In genomic region chr19:11378319-11379189, GRCh38 we compare ENCODE assay signal across 8 cellular contexts. TPM values are rescaled to one million over a fixed set of nuclear protein-coding genes. Genes with fewer than 3 reads are reported as not detected.
DNase-seq lines count a peak whose midpoint lies in the region; ATAC-seq and TF ChIP-seq lines count a peak whose summit lies in the region.

No MANE protein-coding gene starts in this region.

- ATAC-seq in GM21619 (IDR thresholded peaks at IDR 0.05; ENCODE audit: unreplicated experiment) = no peak

- no peaks in the 10 kb centered on the region for H3K9me3 Mint-ChIP-seq in activated T-cell treated with anti-CD3 and anti-CD28 coated beads, Interleukin-2, amount 50 U/mL, for 24 hours

- no peak overlapping the region for H3K4me3 ChIP-seq in transverse colon

- TF ChIP-seq POLR2A in transverse colon (IDR thresholded peaks at IDR 0.05) = no peak

- no peaks in the 10 kb centered on the region for H3K9me3 ChIP-seq in transverse colon

- H3K4me1 Mint-ChIP-seq in activated T-cell treated with anti-CD3 and anti-CD28 coated beads, Interleukin-2, amount 50 U/mL, for 24 hours (ENCODE audit: low read depth) = peaks cover 47% of the 10 kb centered on the region

- H3K4me3 Mint-ChIP-seq in activated T-cell treated with anti-CD3 and anti-CD28 coated beads, Interleukin-2, amount 50 U/mL, for 24 hours = no peak overlapping the region

- peaks cover 24% of the 10 kb centered on the region for H3K36me3 Mint-ChIP-seq in activated T-cell treated with anti-CD3 and anti-CD28 coated beads, Interleukin-2, amount 50 U/mL, for 24 hours (ENCODE audit: low read depth)

- peaks cover 34 to 69% (median 59%) of the 10 kb centered on the region in 4 donors for H3K4me1 ChIP-seq in transverse colon

- peak overlapping the region; percentile 47 to 97 (median 72) for H3K27ac ChIP-seq in transverse colon

- TF ChIP-seq EP300 in transverse colon (IDR thresholded peaks at IDR 0.05; ENCODE audit: low read depth) = no peak

- TF ChIP-seq CTCF in transverse colon (IDR thresholded peaks at IDR 0.05) = peak; percentile 33 to 49 (median 45)

- WGBS in transverse colon (ENCODE audit: low coverage in 1 of 2), 2 donors = 54% methylated on average over 8 of the region's 8 CpGs; no CpG with 5 or more reads in 1 of the 2 donors

- no peaks in the 10 kb centered on the region for H3K36me3 ChIP-seq in transverse colon

- DNase-seq in activated T-cell treated with anti-CD3 and anti-CD28 coated beads, Interleukin-2, amount 50 U/mL, for 24 hours = peak; percentile 37
- DNase-seq in activated T-cell treated with anti-CD3 and anti-CD28 coated beads, Interleukin-2, amount 50 U/mL, for 1 hour = no peak
- peak; percentile 10 for DNase-seq in NCI-H1092 treated with DMSO at 0.1 percent for 48 hours (lab: John Stamatoyannopoulos, UW)
- peak in 31 of 56 donors; percentile 5 to 66 (median 26) for DNase-seq in amygdala (lab: John Stamatoyannopoulos, UW)
- DNase-seq in iris pigment epithelial cell (ENCODE audit: low read depth) = peak; percentile 75
- peak; percentile 39 for DNase-seq in transverse colon
- no peak for DNase-seq in posterior vena cava (ENCODE audit: low spot score)

- H3K27me3 Mint-ChIP-seq in activated T-cell treated with anti-CD3 and anti-CD28 coated beads, Interleukin-2, amount 50 U/mL, for 24 hours = peaks cover 14% of the 10 kb centered on the region

- H3K27ac Mint-ChIP-seq in activated T-cell treated with anti-CD3 and anti-CD28 coated beads, Interleukin-2, amount 50 U/mL, for 24 hours = peak overlapping the region; percentile 72

- intact Hi-C loops in transverse colon (cut with DNase I; ENCODE audit: low total_unique reads) (no loop called here), posterior vena cava (cut with DNase I) (no loop called here)

- in situ Hi-C loops in transverse colon (cut with MboI; ENCODE audit: low pct_ligation_motif_present in 1 of 4, low pct_unique_long_range_greater_than_20kb in 1 of 4, low sequenced_read_pairs in 3 of 4) = loop anchor here in 2 of 4 donors (10.0 to 25.0 kb wide), 2 partner anchors 56 to 109 kb away; partner anchors contain the start of genes ELAVL3 (in 1 of the 2), ODAD3 (in 1 of the 2) and PRKCSH (in 1 of the 2)

- peaks cover 12% of the 10 kb centered on the region for H3K27me3 ChIP-seq in transverse colon

RNA-seq across cellular contexts. Expression of gene SWSAP1, which starts 4.1 kb away (rescaled TPM):
- total RNA-seq in transverse colon (10 to 100 TPM in 1 of 4 donors, 1 to 10 TPM in 3; 2.1 to 11.1 (median 2.6) TPM), posterior vena cava (1 to 10 TPM; 1.2 to 1.8 TPM)

RNA-seq across cellular contexts. Expression of gene EPOR, which starts 5.6 kb away (rescaled TPM):
- total RNA-seq in transverse colon (10 to 100 TPM in 1 of 4 donors, 1 to 10 TPM in 3; 2.3 to 24.3 (median 6.4) TPM), posterior vena cava (1 to 10 TPM; 4.0 to 6.4 TPM)

RNA-seq across cellular contexts. Expression of gene PLPPR2, which starts 23.3 kb away (rescaled TPM):
- total RNA-seq in transverse colon (10 to 100 TPM in 2 of 4 donors, 1 to 10 TPM in 2; 6.3 to 51.7 (median 11.5) TPM), posterior vena cava (10 to 100 TPM; 38.4 to 40.2 TPM)

RNA-seq across cellular contexts. Expression of gene CCDC159, which starts 32.2 kb away (rescaled TPM):
- 1,000 to 10,000 TPM in 1 of 4 donors, 10 to 100 TPM in 3; 13.8 to 1,153 (median 26.1) TPM for total RNA-seq in transverse colon
- total RNA-seq in posterior vena cava = 10 to 100 TPM; 13.0 to 20.9 TPM

RNA-seq across cellular contexts. Expression of gene TMEM205, which starts 32.5 kb away (rescaled TPM):
- total RNA-seq in transverse colon (100 to 1,000 TPM in 2 of 4 donors, 10 to 100 TPM in 2; 18.7 to 163 (median 88.4) TPM), posterior vena cava (10 to 100 TPM; 41.5 to 42.9 TPM)

Comparison
In these comparisons a context has a peak if more than half of its experiments do, and no peak if none do; other contexts are left out.
1. DNase-seq: peak in activated T-cell treated with anti-CD3 and anti-CD28 coated beads, Interleukin-2, amount 50 U/mL, for 24 hours (single experiment), NCI-H1092 treated with DMSO at 0.1 percent for 48 hours (single experiment), amygdala (31 of 56), iris pigment epithelial cell (single experiment) and transverse colon (single experiment); none in activated T-cell treated with anti-CD3 and anti-CD28 coated beads, Interleukin-2, amount 50 U/mL, for 1 hour (single experiment) and posterior vena cava (single experiment).